ENCODE assay signal across 8 cellular contexts in the genomic region with DNA sequence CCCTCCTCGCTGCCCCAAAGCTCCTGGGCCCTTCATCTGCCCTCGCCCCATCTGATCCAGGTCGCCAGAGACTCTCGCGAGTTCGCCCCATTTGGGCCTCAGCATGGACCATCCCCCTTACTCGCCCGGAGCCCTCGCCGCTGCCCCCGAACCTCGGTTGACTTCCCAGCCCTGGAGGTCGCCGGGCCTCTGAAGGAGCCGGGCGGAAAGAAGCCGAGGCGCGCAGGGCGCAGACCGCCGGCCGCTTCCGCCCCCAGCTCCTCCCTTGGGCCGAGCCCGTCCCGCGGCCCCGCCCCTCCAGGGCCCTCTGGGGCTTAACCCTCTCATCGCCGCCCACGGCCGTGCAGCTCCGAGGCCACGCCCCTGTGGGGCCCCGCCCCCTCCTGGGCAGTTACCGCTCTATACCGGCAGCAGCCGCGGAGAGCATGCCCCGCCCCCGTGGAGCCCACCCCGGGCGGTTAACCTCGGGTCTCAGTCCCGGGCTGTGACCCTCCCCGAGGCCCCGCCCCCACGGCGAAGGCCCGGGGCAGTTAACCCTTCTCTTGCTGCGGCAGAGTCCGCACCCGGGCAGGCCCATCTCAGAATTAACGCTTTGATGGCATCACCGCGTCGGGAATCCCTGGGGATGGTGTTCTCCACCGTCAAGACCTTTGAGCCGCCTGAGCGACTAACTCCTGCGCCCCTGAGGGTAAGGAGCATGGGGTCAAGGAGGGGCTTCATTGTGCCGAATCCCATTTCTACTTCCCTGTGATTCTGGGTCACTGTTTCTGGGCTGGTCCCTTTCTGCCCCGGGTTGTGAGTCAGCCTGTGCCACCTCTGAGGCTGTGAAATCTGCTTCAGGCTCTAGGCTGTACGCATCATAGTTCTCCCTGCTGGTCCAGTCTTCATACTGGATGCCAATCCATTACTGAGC. TPM values are rescaled to one million over a fixed set of nuclear protein-coding genes. Genes with fewer than 3 reads are reported as not detected.
DNase-seq lines count a peak whose midpoint lies in the region; ATAC-seq and TF ChIP-seq lines count a peak whose summit lies in the region.

A gene with protein sequence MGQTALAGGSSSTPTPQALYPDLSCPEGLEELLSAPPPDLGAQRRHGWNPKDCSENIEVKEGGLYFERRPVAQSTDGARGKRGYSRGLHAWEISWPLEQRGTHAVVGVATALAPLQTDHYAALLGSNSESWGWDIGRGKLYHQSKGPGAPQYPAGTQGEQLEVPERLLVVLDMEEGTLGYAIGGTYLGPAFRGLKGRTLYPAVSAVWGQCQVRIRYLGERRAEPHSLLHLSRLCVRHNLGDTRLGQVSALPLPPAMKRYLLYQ (minus strand): TSS at position 210 of the 913 bp plus-strand sequence. CDS start 402 bp downstream, outside the sequence.

- peak within 1 kb of the TSS; percentile 88 for H3K4me3 Mint-ChIP-seq in activated naive CD4-positive, alpha-beta T cell treated with anti-CD3 and anti-CD28 coated beads for 36 hours

- intact Hi-C loops in activated naive CD4-positive, alpha-beta T cell treated with anti-CD3 and anti-CD28 coated beads for 36 hours (cut with micrococcal nuclease), result loop anchor here (1.0 to 5.0 kb wide), 13 partner anchors 18 to 1154 kb away; partner anchors contain the start of genes EMG1, ENO2, LPCAT3 and LRRC23

- TF ChIP-seq POLR2A in gastroesophageal sphincter (IDR thresholded peaks at IDR 0.05), result peak; percentile 58 to 66

- DNase-seq in GM04503 (ENCODE audit: low read depth) (peak; percentile 56), NCI-H1048 (lab: John Stamatoyannopoulos, UW) (peak; percentile 86), SK-N-DZ (ENCODE audit: low spot score) (peak; percentile 99), substantia nigra (lab: John Stamatoyannopoulos, UW) (peak; percentile 63 to 98 (median 91))
- DNase-seq in activated naive CD4-positive, alpha-beta T cell treated with anti-CD3 and anti-CD28 coated beads for 36 hours, result peak; percentile 99

- peak in 1 of 4 experiments; percentile 31 for TF ChIP-seq CTCF in gastroesophageal sphincter (IDR thresholded peaks at IDR 0.05)
- peak; percentile 58 for TF ChIP-seq CTCF in neutrophil (IDR thresholded peaks at IDR 0.05)

- H3K27me3 ChIP-seq in gastroesophageal sphincter, result no peaks in the 10 kb centered on the region
- no peaks in the 10 kb centered on the region for H3K27me3 ChIP-seq in neutrophil

- no peak for TF ChIP-seq EP300 in gastroesophageal sphincter (IDR thresholded peaks at IDR 0.05)

- H3K36me3 ChIP-seq in gastroesophageal sphincter, result peaks cover 0 to 34% of the 10 kb centered on the region in 2 donors
- peaks cover 21% of the 10 kb centered on the region for H3K36me3 ChIP-seq in neutrophil

- H3K4me3 ChIP-seq in gastroesophageal sphincter (peak within 1 kb of the TSS; percentile 50 to 84), neutrophil (ENCODE audit: low read depth in 1 of 2, low read length in 1 of 2) (peak within 1 kb of the TSS; percentile 82 to 95)

- peaks cover 39% of the 10 kb centered on the region for H3K36me3 Mint-ChIP-seq in activated naive CD4-positive, alpha-beta T cell treated with anti-CD3 and anti-CD28 coated beads for 36 hours (ENCODE audit: low read depth)

- H3K9me3 ChIP-seq in gastroesophageal sphincter (no peaks in the 10 kb centered on the region), neutrophil (no peaks in the 10 kb centered on the region)

- H3K27ac ChIP-seq in gastroesophageal sphincter (peak within 1 kb of the TSS; percentile 41 to 94 (median 87)), neutrophil (peak within 1 kb of the TSS; percentile 86), substantia nigra (ENCODE audit: low read depth, low read length, poor library complexity, severe bottlenecking) (peak within 1 kb of the TSS; percentile 86)

- H3K4me1 ChIP-seq in gastroesophageal sphincter (peaks cover 0 to 58% (median 30%) of the 10 kb centered on the region in 3 donors), neutrophil (ENCODE audit: control insufficient read depth in 1 of 2, insufficient read depth in 1 of 2, low read depth in 1 of 2, low read length in 1 of 2) (peaks cover 53 to 64% of the 10 kb centered on the region in 2 experiments)

- WGBS in gastroesophageal sphincter (ENCODE audit: low coverage in 1 of 2), 2 donors, result 0% methylated on average over 5 of the region's 65 CpGs; no CpG with 5 or more reads in 1 of the 2 donors

- ATAC-seq in HG02571 (IDR thresholded peaks at IDR 0.05; ENCODE audit: unreplicated experiment) (peak; percentile 67), gastroesophageal sphincter (peak; percentile 91)

- CTCF ChIA-PET in activated naive CD4-positive, alpha-beta T cell treated with anti-CD3 and anti-CD28 coated beads for 36 hours (lab: Charles Lee), result interaction anchor here (0.6 to 3.8 kb wide), 30 partner anchors 9 to 335 kb away, joined by 3 to 33 read pairs (median 4); partner anchors contain the start of genes CDCA3, COPS7A, ENO2 and USP5

- peak within 1 kb of the TSS; percentile 81 for H3K27ac Mint-ChIP-seq in activated naive CD4-positive, alpha-beta T cell treated with anti-CD3 and anti-CD28 coated beads for 36 hours

- H3K4me1 Mint-ChIP-seq in activated naive CD4-positive, alpha-beta T cell treated with anti-CD3 and anti-CD28 coated beads for 36 hours (ENCODE audit: low read depth), result peaks cover 45% of the 10 kb centered on the region

- no peaks in the 10 kb centered on the region for H3K9me3 Mint-ChIP-seq in activated naive CD4-positive, alpha-beta T cell treated with anti-CD3 and anti-CD28 coated beads for 36 hours

- H3K27me3 Mint-ChIP-seq in activated naive CD4-positive, alpha-beta T cell treated with anti-CD3 and anti-CD28 coated beads for 36 hours (ENCODE audit: low read depth), result no peaks in the 10 kb centered on the region

RNA-seq across cellular contexts. Expression of the gene that starts here (rescaled TPM):
- 7.3 and 11.0 TPM in 2 replicates for polyA plus RNA-seq in SK-N-DZ (2014; cell fraction: cytosol; rRNA removed)
- polyA plus RNA-seq in SK-N-DZ (2014; cell fraction: nucleus; rRNA removed), result 6.0 and 9.9 TPM in 2 replicates
- 1 to 10 TPM; 2.6 to 2.8 TPM for total RNA-seq in activated naive CD4-positive, alpha-beta T cell treated with anti-CD3 and anti-CD28 coated beads for 36 hours
- 10 to 100 TPM in 1 of 4 donors, 1 to 10 TPM in 3; 7.4 to 10.7 (median 8.1) TPM for total RNA-seq in gastroesophageal sphincter

Comparison
In these comparisons a context has a peak if more than half of its experiments do, and no peak if none do; other contexts are left out.
1. Peak in every context shown above with its lines: DNase-seq, ATAC-seq, H3K4me3 ChIP-seq and H3K27ac ChIP-seq.